ENCODE assay signal across 30 cellular contexts in the genomic region with DNA sequence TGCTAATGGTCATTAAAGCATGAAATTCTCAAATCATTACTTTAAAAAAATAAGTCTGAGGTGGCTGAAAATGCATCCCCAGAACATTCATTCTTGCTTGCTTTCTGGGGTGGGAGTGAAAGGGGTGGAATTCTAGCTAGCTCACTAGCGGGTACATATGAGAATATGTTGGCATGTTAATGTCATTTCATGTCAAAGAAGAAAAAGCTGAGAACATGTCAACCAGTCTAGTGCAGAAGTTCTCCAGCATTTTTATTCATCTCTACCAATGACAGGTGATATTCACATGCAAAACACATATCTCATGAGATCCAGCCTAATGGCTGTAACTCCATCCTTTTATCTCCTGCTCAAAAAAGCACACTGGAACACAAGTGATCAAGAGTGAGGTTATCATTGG.
"Had no signal": no experiment of that assay in that cellular context is flagged by ENCODE, and none has a peak within 500 bp of the region (broad histone marks: within the 10 kb centered on the region; RNA-seq: fewer than 3 reads in every experiment).

No MANE protein-coding gene starts in this region.

- H3K4me1 Mint-ChIP-seq: activated CD4-positive, alpha-beta T cell treated with anti-CD3 and anti-CD28 coated beads, Interleukin-2, amount 10 ng/mL, durations not matched to agents 7 days and 5 days; activated T-helper 17 cell treated with anti-CD3 and anti-CD28 coated beads, Interleukin-2, amount 50 U/mL, for 72 hours had no signal

- H3K9me3 ChIP-seq: body of pancreas, esophagus muscularis mucosa, gastrocnemius medialis had no signal

- H3K4me3 Mint-ChIP-seq: activated CD4-positive, alpha-beta memory T cell treated with anti-CD3 and anti-CD28 coated beads, Interleukin-2, amount 10 ng/mL, durations not matched to agents 7 days and 5 days; activated CD4-positive, alpha-beta T cell treated with anti-CD3 and anti-CD28 coated beads, Interleukin-2, amount 10 ng/mL, durations not matched to agents 7 days and 5 days; activated naive CD8-positive, alpha-beta T cell; activated T-cell treated with anti-CD3 and anti-CD28 coated beads, Interleukin-2, amount 50 U/mL, for 4 hours; activated T-helper 17 cell treated with anti-CD3 and anti-CD28 coated beads, Interleukin-2, amount 50 U/mL, for 72 hours; effector memory CD8-positive, alpha-beta T cell; T-helper 17 cell; T-helper 2 cell treated with Interferon-gamma antibody and Interleukin-4, amounts not matched to agents 5 μg/mL and 100 μg/mL, for 36 hours had no signal

- ATAC-seq: activated T-cell treated with anti-CD3 and anti-CD28 coated beads, Interleukin-2, amount 50 U/mL, for 4 hours; activated T-helper 17 cell treated with anti-CD3 and anti-CD28 coated beads, Interleukin-2, amount 50 U/mL, for 72 hours; body of pancreas; effector memory CD8-positive, alpha-beta T cell; foreskin keratinocyte; gastrocnemius medialis; T-helper 17 cell had no signal

- FAIRE-seq: colon had no signal

- H3K27ac ChIP-seq: body of pancreas, esophagus muscularis mucosa, foreskin keratinocyte, gastrocnemius medialis had no signal

- H3K9me3 Mint-ChIP-seq: activated CD4-positive, alpha-beta memory T cell treated with anti-CD3 and anti-CD28 coated beads, Interleukin-2, amount 10 ng/mL, durations not matched to agents 7 days and 5 days; activated CD4-positive, alpha-beta T cell treated with anti-CD3 and anti-CD28 coated beads, Interleukin-2, amount 10 ng/mL, durations not matched to agents 7 days and 5 days; activated T-cell treated with anti-CD3 and anti-CD28 coated beads, Interleukin-2, amount 50 U/mL, for 4 hours; activated T-helper 17 cell treated with anti-CD3 and anti-CD28 coated beads, Interleukin-2, amount 50 U/mL, for 72 hours; effector memory CD8-positive, alpha-beta T cell; T-helper 2 cell treated with Interferon-gamma antibody and Interleukin-4, amounts not matched to agents 5 μg/mL and 100 μg/mL, for 36 hours had no signal

- H3K27me3 Mint-ChIP-seq: activated CD4-positive, alpha-beta memory T cell treated with anti-CD3 and anti-CD28 coated beads, Interleukin-2, amount 10 ng/mL, durations not matched to agents 7 days and 5 days; activated CD4-positive, alpha-beta T cell treated with anti-CD3 and anti-CD28 coated beads, Interleukin-2, amount 10 ng/mL, durations not matched to agents 7 days and 5 days; activated naive CD8-positive, alpha-beta T cell; activated T-helper 17 cell treated with anti-CD3 and anti-CD28 coated beads, Interleukin-2, amount 50 U/mL, for 72 hours; effector memory CD8-positive, alpha-beta T cell; T-helper 17 cell had no signal

- H3K4me1 ChIP-seq: gastrocnemius medialis had no signal

- H3K4me3 ChIP-seq: body of pancreas, esophagus muscularis mucosa, gastrocnemius medialis had no signal

- DNase-seq: activated CD4-positive, alpha-beta memory T cell treated with anti-CD3 and anti-CD28 coated beads, Interleukin-2, amount 10 ng/mL, durations not matched to agents 7 days and 5 days; activated CD4-positive, alpha-beta T cell treated with anti-CD3 and anti-CD28 coated beads for 1 hour; activated CD4-positive, alpha-beta T cell treated with anti-CD3 and anti-CD28 coated beads for 4 hours; activated CD4-positive, alpha-beta T cell treated with anti-CD3 and anti-CD28 coated beads, Interleukin-2, amount 10 ng/mL, durations not matched to agents 7 days and 5 days; activated CD4-positive, alpha-beta T cell treated with anti-CD3 and anti-CD28 coated beads, Interleukin-2, amount 50 U/mL, for 4 hours; activated effector memory CD4-positive, alpha-beta T cell treated with Interleukin-2 at 50 U/mL for 16 hours; activated gamma-delta T cell treated with Interleukin-2 at 50 U/mL for 16 hours; activated naive CD4-positive, alpha-beta T cell treated with anti-CD3 and anti-CD28 coated beads, Interleukin-2, amount 50 U/mL, for 16 hours; activated naive CD4-positive, alpha-beta T cell treated with Interleukin-2 at 50 U/mL for 16 hours; activated T-cell treated with anti-CD3 and anti-CD28 coated beads, Interleukin-2, amount 50 U/mL, for 4 hours; amniotic stem cell; anterior cingulate cortex; body of pancreas; caudate nucleus; cortex of kidney; dermis blood vessel endothelial cell; effector CD4-positive, alpha-beta T cell; effector memory CD8-positive, alpha-beta T cell; erythroblast; foreskin keratinocyte; gastrocnemius medialis; glutamatergic neuron; T-helper 1 cell; T-helper 17 cell; T1000 had no signal

- H3K36me3 ChIP-seq: gastrocnemius medialis had no signal

- H3K27ac Mint-ChIP-seq: activated CD4-positive, alpha-beta memory T cell treated with anti-CD3 and anti-CD28 coated beads, Interleukin-2, amount 10 ng/mL, durations not matched to agents 7 days and 5 days; activated CD4-positive, alpha-beta T cell treated with anti-CD3 and anti-CD28 coated beads, Interleukin-2, amount 10 ng/mL, durations not matched to agents 7 days and 5 days; activated naive CD8-positive, alpha-beta T cell; activated T-helper 17 cell treated with anti-CD3 and anti-CD28 coated beads, Interleukin-2, amount 50 U/mL, for 72 hours; T-helper 17 cell; T-helper 2 cell treated with Interferon-gamma antibody and Interleukin-4, amounts not matched to agents 5 μg/mL and 100 μg/mL, for 36 hours had no signal

- H3K27me3 ChIP-seq: body of pancreas, esophagus muscularis mucosa, foreskin keratinocyte, gastrocnemius medialis had no signal
